Comparison of ENCODE assay signal across 8 cellular contexts in the genomic region with DNA sequence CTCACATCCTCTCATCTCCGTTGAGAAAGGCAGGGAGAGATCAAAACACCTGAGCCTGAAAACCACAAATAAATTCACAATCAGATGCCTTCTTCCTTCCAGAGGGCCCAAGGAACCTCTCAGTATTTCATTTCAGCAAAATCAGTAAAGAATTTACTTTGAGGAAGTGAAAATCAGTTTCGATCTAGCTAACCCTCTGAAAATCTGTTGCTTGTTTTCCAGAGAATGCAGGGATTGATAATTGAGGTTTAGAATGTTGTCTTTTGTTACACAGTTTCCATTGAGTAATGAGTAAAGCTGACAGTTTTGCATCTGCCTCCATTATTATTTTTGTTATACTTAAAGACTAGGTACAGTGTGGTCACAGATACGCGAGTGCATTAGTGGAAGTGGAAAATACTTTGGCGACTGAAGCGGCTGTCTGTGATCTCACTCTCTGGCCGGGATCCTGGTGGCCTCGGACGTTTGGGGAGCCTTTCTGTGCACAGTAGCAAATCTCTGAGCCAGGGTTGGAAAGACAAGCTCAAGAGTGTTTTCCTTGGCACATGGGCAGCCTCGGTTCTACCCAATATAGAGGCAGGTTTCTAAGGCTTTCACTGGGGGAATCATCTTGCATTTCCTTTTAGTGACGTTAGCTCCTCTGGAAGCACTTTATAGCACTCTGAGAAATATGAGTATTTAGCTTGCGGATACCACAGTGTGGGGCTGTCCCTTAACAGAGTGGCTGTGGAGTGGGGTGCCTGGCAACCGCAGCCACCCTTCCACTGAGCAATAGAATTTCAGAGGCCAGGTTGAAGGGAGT. TPM values are rescaled to one million over a fixed set of nuclear protein-coding genes. Genes with fewer than 3 reads are reported as not detected.
DNase-seq lines count a peak whose midpoint lies in the region; ATAC-seq and TF ChIP-seq lines count a peak whose summit lies in the region.

No MANE protein-coding gene starts in this region.

- no peaks in the 10 kb centered on the region for H3K27me3 ChIP-seq in thoracic aorta (replicated peaks; ENCODE audit: insufficient read depth)

- TF ChIP-seq CTCF in AG09319 (IDR thresholded peaks at IDR 0.05; ENCODE audit: low read depth, low read length), result no peak; the same call in none of the 2 replicates
- TF ChIP-seq CTCF in thoracic aorta (IDR thresholded peaks at IDR 0.05), result no peak

- no peak overlapping the region for H3K4me3 Mint-ChIP-seq in activated CD4-positive, alpha-beta memory T cell treated with anti-CD3 and anti-CD28 coated beads, Interleukin-2, amount 10 ng/mL, durations not matched to agents 7 days and 5 days
- H3K4me3 Mint-ChIP-seq in activated naive CD4-positive, alpha-beta T cell treated with anti-CD3 and anti-CD28 coated beads, Interleukin-2, amount 10 ng/mL, durations not matched to agents 7 days and 5 days, result no peak overlapping the region

- H3K4me1 Mint-ChIP-seq in activated CD4-positive, alpha-beta memory T cell treated with anti-CD3 and anti-CD28 coated beads, Interleukin-2, amount 10 ng/mL, durations not matched to agents 7 days and 5 days, result peaks cover 26% of the 10 kb centered on the region
- peaks cover 9% of the 10 kb centered on the region for H3K4me1 Mint-ChIP-seq in activated naive CD4-positive, alpha-beta T cell treated with anti-CD3 and anti-CD28 coated beads, Interleukin-2, amount 10 ng/mL, durations not matched to agents 7 days and 5 days

- H3K27me3 Mint-ChIP-seq in activated CD4-positive, alpha-beta memory T cell treated with anti-CD3 and anti-CD28 coated beads, Interleukin-2, amount 10 ng/mL, durations not matched to agents 7 days and 5 days, result peaks cover 21% of the 10 kb centered on the region
- H3K27me3 Mint-ChIP-seq in activated naive CD4-positive, alpha-beta T cell treated with anti-CD3 and anti-CD28 coated beads, Interleukin-2, amount 10 ng/mL, durations not matched to agents 7 days and 5 days, result peaks cover 54% of the 10 kb centered on the region

- no peaks in the 10 kb centered on the region for H3K36me3 ChIP-seq in thoracic aorta

- peak overlapping the region; percentile 51 for H3K27ac Mint-ChIP-seq in activated CD4-positive, alpha-beta memory T cell treated with anti-CD3 and anti-CD28 coated beads, Interleukin-2, amount 10 ng/mL, durations not matched to agents 7 days and 5 days
- no peak overlapping the region for H3K27ac Mint-ChIP-seq in activated naive CD4-positive, alpha-beta T cell treated with anti-CD3 and anti-CD28 coated beads, Interleukin-2, amount 10 ng/mL, durations not matched to agents 7 days and 5 days

- peak overlapping the region; percentile 45 for H3K4me3 ChIP-seq in thoracic aorta

- ATAC-seq in GM21529 (IDR thresholded peaks at IDR 0.05; ENCODE audit: unreplicated experiment) (peak; percentile 68), thoracic aorta (ENCODE audit: insufficient number of reproducible peaks, low FRiP score, low read depth) (peak; percentile 83), HG02642 (IDR thresholded peaks at IDR 0.05; ENCODE audit: poor library complexity, unreplicated experiment) (no peak), HG02763 (IDR thresholded peaks at IDR 0.05; ENCODE audit: unreplicated experiment) (no peak)

- no peaks in the 10 kb centered on the region for H3K36me3 Mint-ChIP-seq in activated CD4-positive, alpha-beta memory T cell treated with anti-CD3 and anti-CD28 coated beads, Interleukin-2, amount 10 ng/mL, durations not matched to agents 7 days and 5 days (ENCODE audit: low read depth)
- no peaks in the 10 kb centered on the region for H3K36me3 Mint-ChIP-seq in activated naive CD4-positive, alpha-beta T cell treated with anti-CD3 and anti-CD28 coated beads, Interleukin-2, amount 10 ng/mL, durations not matched to agents 7 days and 5 days

- peaks cover 8 to 21% of the 10 kb centered on the region in 2 donors for H3K4me1 ChIP-seq in thoracic aorta (ENCODE audit: control insufficient read depth in 1 of 2, low read depth in 2 of 2)

- no peaks in the 10 kb centered on the region for H3K9me3 ChIP-seq in thoracic aorta

- H3K27ac ChIP-seq in thoracic aorta, result peak overlapping the region; percentile 8 to 22

- POLR2A ChIA-PET in activated CD4-positive, alpha-beta memory T cell treated with anti-CD3 and anti-CD28 coated beads, Interleukin-2, amount 10 ng/mL, durations not matched to agents 7 days and 5 days (lab: Charles Lee), result interaction anchor here (1.0 to 2.0 kb wide), 3 partner anchors 9 to 169 kb away, joined by 6 to 11 read pairs (median 7); no protein-coding TSS in a partner anchor

- DNase-seq in AG09319 (ENCODE audit: extremely low read depth, low read depth) (peak; percentile 54), hypothalamus (lab: John Stamatoyannopoulos, UW) (peak in 30 of 51 donors; percentile 27 to 79 (median 54)), thoracic aorta (ENCODE audit: low spot score) (peak; percentile 62)
- peak; percentile 47 for DNase-seq in activated CD4-positive, alpha-beta memory T cell treated with anti-CD3 and anti-CD28 coated beads, Interleukin-2, amount 10 ng/mL, durations not matched to agents 7 days and 5 days
- DNase-seq in activated naive CD4-positive, alpha-beta T cell treated with anti-CD3 and anti-CD28 coated beads, Interleukin-2, amount 10 ng/mL, durations not matched to agents 7 days and 5 days, result no peak

- CTCF ChIA-PET in activated CD4-positive, alpha-beta memory T cell treated with anti-CD3 and anti-CD28 coated beads, Interleukin-2, amount 10 ng/mL, durations not matched to agents 7 days and 5 days (lab: Charles Lee), result interaction anchor here (1.1 to 1.9 kb wide), 4 partner anchors 8 to 214 kb away, joined by 3 to 4 read pairs (median 4); no protein-coding TSS in a partner anchor
- CTCF ChIA-PET in activated naive CD4-positive, alpha-beta T cell treated with anti-CD3 and anti-CD28 coated beads, Interleukin-2, amount 10 ng/mL, durations not matched to agents 7 days and 5 days (lab: Charles Lee), result no interaction called here

- no peaks in the 10 kb centered on the region for H3K9me3 Mint-ChIP-seq in activated CD4-positive, alpha-beta memory T cell treated with anti-CD3 and anti-CD28 coated beads, Interleukin-2, amount 10 ng/mL, durations not matched to agents 7 days and 5 days
- H3K9me3 Mint-ChIP-seq in activated naive CD4-positive, alpha-beta T cell treated with anti-CD3 and anti-CD28 coated beads, Interleukin-2, amount 10 ng/mL, durations not matched to agents 7 days and 5 days, result no peaks in the 10 kb centered on the region

RNA-seq across cellular contexts. Expression of gene ANGPTL2, which starts 32.2 kb away (rescaled TPM):
- total RNA-seq in activated CD4-positive, alpha-beta memory T cell treated with anti-CD3 and anti-CD28 coated beads, Interleukin-2, amount 10 ng/mL, durations not matched to agents 7 days and 5 days, result under 1 TPM in 1 of 2 experiments, not detected in 1; 0.08 TPM
- total RNA-seq in thoracic aorta, result 10 to 100 TPM; 18.6 to 49.1 TPM

Comparison
In these comparisons a context has a peak if more than half of its experiments do, and no peak if none do; other contexts are left out.
1. ATAC-seq: peak in GM21529 (single experiment) and thoracic aorta (single experiment); none in HG02642 (single experiment) and HG02763 (single experiment).
2. RNA of gene ANGPTL2, which starts 32.2 kb away (total RNA-seq): 18.6 to 49.1 TPM in thoracic aorta; 0.08 TPM in activated CD4-positive, alpha-beta memory T cell treated with anti-CD3 and anti-CD28 coated beads, Interleukin-2, amount 10 ng/mL, durations not matched to agents 7 days and 5 days; every median in the first group is over 10 times any median in the second.